25 cellular contexts compared by ENCODE assay signal in the genomic region with DNA sequence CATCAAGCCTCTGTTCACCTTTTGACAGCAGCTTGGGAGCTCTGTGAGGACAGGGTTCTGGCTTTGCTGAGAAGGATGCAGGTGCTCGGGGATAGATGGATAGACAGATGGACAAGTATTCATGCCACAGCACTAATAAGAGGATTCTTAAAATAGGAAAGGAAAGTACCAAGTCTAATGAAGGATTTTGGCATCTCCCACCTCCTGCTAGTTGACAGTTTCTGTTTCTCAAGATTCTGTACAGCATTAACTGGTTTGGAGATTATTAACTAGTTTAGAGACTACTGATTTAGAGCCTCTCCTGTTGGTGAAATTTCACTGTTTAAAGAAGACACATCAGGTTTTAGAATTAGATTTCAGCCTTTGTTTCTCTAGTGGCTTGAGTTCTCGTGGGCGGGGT.
DNase-seq lines count a peak whose midpoint lies in the region; ATAC-seq and TF ChIP-seq lines count a peak whose summit lies in the region.
"Had no signal": no experiment of that assay in that cellular context is flagged by ENCODE, and none has a peak within 500 bp of the region (broad histone marks: within the 10 kb centered on the region; RNA-seq: fewer than 3 reads in every experiment).

No MANE protein-coding gene starts in this region.

- H3K36me3 Mint-ChIP-seq in nephron (ENCODE audit: low read depth): no peaks in the 10 kb centered on the region
- H3K36me3 Mint-ChIP-seq: CD8-positive, alpha-beta T cell had no signal

- no peaks in the 10 kb centered on the region for H3K9me3 ChIP-seq in ascending aorta
- H3K9me3 ChIP-seq: ovary had no signal

- ATAC-seq in GM21447 (IDR thresholded peaks at IDR 0.05; ENCODE audit: unreplicated experiment) (peak; percentile 65), HG03159 (IDR thresholded peaks at IDR 0.05; ENCODE audit: unreplicated experiment) (peak; percentile 64)
- ATAC-seq: CD8-positive, alpha-beta T cell; foreskin keratinocyte; PC-3; stimulated activated naive CD8-positive, alpha-beta T cell treated with anti-CD3 and anti-CD28 coated beads, Interleukin-15, amount 100 ng/mL, for 72 hours had no signal

- intact Hi-C loops in ascending aorta (cut with DNase I): no loop called here

- no peaks in the 10 kb centered on the region for H3K27me3 ChIP-seq in ascending aorta
- H3K27me3 ChIP-seq: dorsolateral prefrontal cortex, ovary had no signal

- H3K4me3 ChIP-seq in ascending aorta: no peak overlapping the region
- H3K4me3 ChIP-seq: dorsolateral prefrontal cortex, ovary had no signal

- H3K4me3 Mint-ChIP-seq in nephron: no peak overlapping the region
- H3K4me3 Mint-ChIP-seq: CD8-positive, alpha-beta T cell; stimulated activated naive CD8-positive, alpha-beta T cell treated with anti-CD3 and anti-CD28 coated beads, Interleukin-15, amount 100 ng/mL, for 72 hours had no signal

- no peaks in the 10 kb centered on the region for H3K4me1 ChIP-seq in ascending aorta
- H3K4me1 ChIP-seq: foreskin keratinocyte had no signal

- H3K36me3 ChIP-seq in ascending aorta: no peaks in the 10 kb centered on the region
- H3K36me3 ChIP-seq: ovary had no signal

- TF ChIP-seq CTCF in nephron (IDR thresholded peaks at IDR 0.05; ENCODE audit: unreplicated experiment in 3 of 3): no peak
- TF ChIP-seq CTCF in ascending aorta (IDR thresholded peaks at IDR 0.05): no peak

- in situ Hi-C loops in GM18951 (cut with MboI; ENCODE audit: low sequenced_read_pairs, unreplicated experiment): no loop called here

- peaks cover 45% of the 10 kb centered on the region for H3K4me1 Mint-ChIP-seq in nephron
- H3K4me1 Mint-ChIP-seq: stimulated activated naive CD8-positive, alpha-beta T cell treated with anti-CD3 and anti-CD28 coated beads, Interleukin-15, amount 100 ng/mL, for 72 hours had no signal

- TF ChIP-seq POLR2A in GM18951 (IDR thresholded peaks at IDR 0.05; ENCODE audit: extremely low read depth, insufficient read depth, insufficient read length): peak; percentile 14

- peaks cover 3% of the 10 kb centered on the region for H3K27me3 Mint-ChIP-seq in nephron (ENCODE audit: low read depth)

- DNase-seq in activated effector memory CD4-positive, alpha-beta T cell treated with Interleukin-2 at 50 U/mL for 16 hours: no peak
- DNase-seq in ascending aorta (ENCODE audit: low spot score in 2 of 2) (no peak), EL (no peak), NCI-H2029 treated with DMSO at 0.1 percent for 48 hours (lab: John Stamatoyannopoulos, UW) (no peak)
- DNase-seq: activated CD4-positive, alpha-beta T cell treated with anti-CD3 and anti-CD28 coated beads, Interleukin-2, amount 50 U/mL, for 1 hour; activated gamma-delta T cell treated with Interleukin-2 at 50 U/mL for 16 hours; caudate nucleus; CD8-positive, alpha-beta T cell; dorsolateral prefrontal cortex; foreskin keratinocyte; hypothalamus; islet precursor cell; mammary epithelial cell; NCI-H1105 treated with DMSO at 0.1 percent for 48 hours; NCI-H2171 treated with DMSO at 0.1 percent for 48 hours; NCI-H748 treated with DMSO at 0.1 percent for 48 hours; ovary; PC-3; stimulated activated naive CD8-positive, alpha-beta T cell treated with anti-CD3 and anti-CD28 coated beads, Interleukin-15, amount 100 ng/mL, for 72 hours; T-helper 1 cell; trophoblast cell had no signal

- peak overlapping the region; percentile 58 to 92 (median 72) for H3K27ac Mint-ChIP-seq in nephron
- H3K27ac Mint-ChIP-seq: CD8-positive, alpha-beta T cell; stimulated activated naive CD8-positive, alpha-beta T cell treated with anti-CD3 and anti-CD28 coated beads, Interleukin-15, amount 100 ng/mL, for 72 hours had no signal

- H3K9me3 Mint-ChIP-seq in nephron: no peaks in the 10 kb centered on the region
- H3K9me3 Mint-ChIP-seq: CD8-positive, alpha-beta T cell; stimulated activated naive CD8-positive, alpha-beta T cell treated with anti-CD3 and anti-CD28 coated beads, Interleukin-15, amount 100 ng/mL, for 72 hours had no signal

- no peak overlapping the region for H3K27ac ChIP-seq in ascending aorta
- H3K27ac ChIP-seq: foreskin keratinocyte, ovary had no signal
